ENCODE assay signal across 1 cellular context in the genomic region with DNA sequence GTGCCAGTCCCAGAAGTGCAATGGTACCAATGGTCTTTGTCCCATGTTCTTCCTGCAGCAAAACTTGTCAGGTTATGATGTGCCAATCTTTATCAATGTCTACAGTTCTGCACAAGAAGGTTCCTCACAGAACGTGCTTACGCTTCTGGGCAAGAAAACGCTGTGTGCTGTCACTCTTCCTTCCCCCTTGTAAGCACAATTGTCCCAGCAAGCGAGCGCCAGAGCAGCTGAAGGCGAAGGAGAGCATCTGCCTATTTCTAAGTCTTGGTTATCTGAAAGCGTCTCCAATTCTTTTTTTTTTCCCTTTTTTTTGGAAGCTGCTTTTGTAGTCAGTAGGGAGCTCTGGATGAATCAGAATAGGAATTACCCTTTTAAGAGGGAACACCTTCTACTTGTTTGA.
TF ChIP-seq lines count a peak whose summit lies in the region.

No MANE protein-coding gene starts in this region.

TF ChIP-seq in WTC11, 78 proteins besides CTCF, POLR2A, EP300 and RAD21 (continued from another document):
- TF ChIP-seq, protein P1, sequence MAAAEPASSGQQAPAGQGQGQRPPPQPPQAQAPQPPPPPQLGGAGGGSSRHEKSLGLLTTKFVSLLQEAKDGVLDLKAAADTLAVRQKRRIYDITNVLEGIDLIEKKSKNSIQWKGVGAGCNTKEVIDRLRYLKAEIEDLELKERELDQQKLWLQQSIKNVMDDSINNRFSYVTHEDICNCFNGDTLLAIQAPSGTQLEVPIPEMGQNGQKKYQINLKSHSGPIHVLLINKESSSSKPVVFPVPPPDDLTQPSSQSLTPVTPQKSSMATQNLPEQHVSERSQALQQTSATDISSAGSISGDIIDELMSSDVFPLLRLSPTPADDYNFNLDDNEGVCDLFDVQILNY (CRISPR knock-in tag; IDR thresholded peaks at IDR 0.05): no peak
